1 cellular context compared by ENCODE assay signal in the genomic region with DNA sequence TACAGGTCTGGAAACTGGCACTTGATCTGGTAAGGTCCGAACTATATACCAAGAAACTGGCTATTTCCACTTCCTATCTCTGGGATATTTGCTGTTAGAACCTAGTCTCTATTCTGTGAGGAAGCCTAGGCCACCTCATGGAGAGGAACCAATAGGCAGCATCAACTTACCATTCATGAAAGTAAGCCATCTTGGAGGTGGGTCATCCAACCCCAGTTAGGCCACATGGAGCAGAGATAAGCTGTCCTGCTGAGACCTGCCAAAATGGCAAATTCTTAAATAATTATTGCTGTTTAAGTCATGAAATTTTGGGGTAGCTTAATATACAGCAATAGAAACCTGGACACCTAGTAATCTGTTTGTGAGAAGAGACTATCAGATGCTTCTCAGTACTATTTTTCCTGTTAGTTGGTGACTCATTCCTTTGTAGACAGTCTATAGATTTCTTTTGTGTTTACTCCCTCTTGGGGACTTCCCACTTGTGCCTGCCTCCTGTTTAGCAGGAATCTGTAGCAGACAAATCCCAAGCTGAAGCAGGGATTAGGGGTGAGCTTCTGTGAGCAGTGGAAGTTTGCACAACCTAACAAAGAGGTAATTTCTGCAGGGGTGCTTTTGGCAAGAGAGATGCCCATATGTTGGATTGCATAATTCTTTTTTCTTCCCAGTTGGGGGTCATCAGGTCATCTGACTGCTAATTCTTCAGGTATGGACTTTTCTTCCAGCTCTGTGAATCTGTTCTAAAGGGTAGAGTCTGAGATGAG.
TF ChIP-seq lines count a peak whose summit lies in the region.

No MANE protein-coding gene starts in this region.

TF ChIP-seq in HepG2, 621 proteins besides CTCF, POLR2A, EP300 and RAD21 (continues in another document):
- TF ChIP-seq HMG20B (CRISPR knock-in tag; conservative IDR thresholded peaks at IDR 0.05) = no peak
- no peak for TF ChIP-seq CREB1 (IDR thresholded peaks at IDR 0.05)
- TF ChIP-seq CREB1 (CRISPR knock-in tag; IDR thresholded peaks at IDR 0.05) = 0 out of 2 replicates have a peak, but pooled peaks have one; percentile 35
- TF ChIP-seq, protein P1, sequence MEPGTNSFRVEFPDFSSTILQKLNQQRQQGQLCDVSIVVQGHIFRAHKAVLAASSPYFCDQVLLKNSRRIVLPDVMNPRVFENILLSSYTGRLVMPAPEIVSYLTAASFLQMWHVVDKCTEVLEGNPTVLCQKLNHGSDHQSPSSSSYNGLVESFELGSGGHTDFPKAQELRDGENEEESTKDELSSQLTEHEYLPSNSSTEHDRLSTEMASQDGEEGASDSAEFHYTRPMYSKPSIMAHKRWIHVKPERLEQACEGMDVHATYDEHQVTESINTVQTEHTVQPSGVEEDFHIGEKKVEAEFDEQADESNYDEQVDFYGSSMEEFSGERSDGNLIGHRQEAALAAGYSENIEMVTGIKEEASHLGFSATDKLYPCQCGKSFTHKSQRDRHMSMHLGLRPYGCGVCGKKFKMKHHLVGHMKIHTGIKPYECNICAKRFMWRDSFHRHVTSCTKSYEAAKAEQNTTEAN (CRISPR knock-in tag; conservative IDR thresholded peaks at IDR 0.05) = no peak
- TF ChIP-seq, protein P2, sequence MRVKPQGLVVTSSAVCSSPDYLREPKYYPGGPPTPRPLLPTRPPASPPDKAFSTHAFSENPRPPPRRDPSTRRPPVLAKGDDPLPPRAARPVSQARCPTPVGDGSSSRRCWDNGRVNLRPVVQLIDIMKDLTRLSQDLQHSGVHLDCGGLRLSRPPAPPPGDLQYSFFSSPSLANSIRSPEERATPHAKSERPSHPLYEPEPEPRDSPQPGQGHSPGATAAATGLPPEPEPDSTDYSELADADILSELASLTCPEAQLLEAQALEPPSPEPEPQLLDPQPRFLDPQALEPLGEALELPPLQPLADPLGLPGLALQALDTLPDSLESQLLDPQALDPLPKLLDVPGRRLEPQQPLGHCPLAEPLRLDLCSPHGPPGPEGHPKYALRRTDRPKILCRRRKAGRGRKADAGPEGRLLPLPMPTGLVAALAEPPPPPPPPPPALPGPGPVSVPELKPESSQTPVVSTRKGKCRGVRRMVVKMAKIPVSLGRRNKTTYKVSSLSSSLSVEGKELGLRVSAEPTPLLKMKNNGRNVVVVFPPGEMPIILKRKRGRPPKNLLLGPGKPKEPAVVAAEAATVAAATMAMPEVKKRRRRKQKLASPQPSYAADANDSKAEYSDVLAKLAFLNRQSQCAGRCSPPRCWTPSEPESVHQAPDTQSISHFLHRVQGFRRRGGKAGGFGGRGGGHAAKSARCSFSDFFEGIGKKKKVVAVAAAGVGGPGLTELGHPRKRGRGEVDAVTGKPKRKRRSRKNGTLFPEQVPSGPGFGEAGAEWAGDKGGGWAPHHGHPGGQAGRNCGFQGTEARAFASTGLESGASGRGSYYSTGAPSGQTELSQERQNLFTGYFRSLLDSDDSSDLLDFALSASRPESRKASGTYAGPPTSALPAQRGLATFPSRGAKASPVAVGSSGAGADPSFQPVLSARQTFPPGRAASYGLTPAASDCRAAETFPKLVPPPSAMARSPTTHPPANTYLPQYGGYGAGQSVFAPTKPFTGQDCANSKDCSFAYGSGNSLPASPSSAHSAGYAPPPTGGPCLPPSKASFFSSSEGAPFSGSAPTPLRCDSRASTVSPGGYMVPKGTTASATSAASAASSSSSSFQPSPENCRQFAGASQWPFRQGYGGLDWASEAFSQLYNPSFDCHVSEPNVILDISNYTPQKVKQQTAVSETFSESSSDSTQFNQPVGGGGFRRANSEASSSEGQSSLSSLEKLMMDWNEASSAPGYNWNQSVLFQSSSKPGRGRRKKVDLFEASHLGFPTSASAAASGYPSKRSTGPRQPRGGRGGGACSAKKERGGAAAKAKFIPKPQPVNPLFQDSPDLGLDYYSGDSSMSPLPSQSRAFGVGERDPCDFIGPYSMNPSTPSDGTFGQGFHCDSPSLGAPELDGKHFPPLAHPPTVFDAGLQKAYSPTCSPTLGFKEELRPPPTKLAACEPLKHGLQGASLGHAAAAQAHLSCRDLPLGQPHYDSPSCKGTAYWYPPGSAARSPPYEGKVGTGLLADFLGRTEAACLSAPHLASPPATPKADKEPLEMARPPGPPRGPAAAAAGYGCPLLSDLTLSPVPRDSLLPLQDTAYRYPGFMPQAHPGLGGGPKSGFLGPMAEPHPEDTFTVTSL (CRISPR knock-in tag; IDR thresholded peaks at IDR 0.05; ENCODE audit: borderline replicate concordance) = peak; percentile 78; the same call in 1 of the 2 replicates
- no peak for TF ChIP-seq RFX1 (IDR thresholded peaks at IDR 0.05)
- TF ChIP-seq FOSL1 (CRISPR knock-in tag; IDR thresholded peaks at IDR 0.05; ENCODE audit: borderline replicate concordance) = no peak
- TF ChIP-seq ARHGAP35 (CRISPR knock-in tag; IDR thresholded peaks at IDR 0.05; ENCODE audit: borderline replicate concordance) = no peak
- TF ChIP-seq, protein P3, sequence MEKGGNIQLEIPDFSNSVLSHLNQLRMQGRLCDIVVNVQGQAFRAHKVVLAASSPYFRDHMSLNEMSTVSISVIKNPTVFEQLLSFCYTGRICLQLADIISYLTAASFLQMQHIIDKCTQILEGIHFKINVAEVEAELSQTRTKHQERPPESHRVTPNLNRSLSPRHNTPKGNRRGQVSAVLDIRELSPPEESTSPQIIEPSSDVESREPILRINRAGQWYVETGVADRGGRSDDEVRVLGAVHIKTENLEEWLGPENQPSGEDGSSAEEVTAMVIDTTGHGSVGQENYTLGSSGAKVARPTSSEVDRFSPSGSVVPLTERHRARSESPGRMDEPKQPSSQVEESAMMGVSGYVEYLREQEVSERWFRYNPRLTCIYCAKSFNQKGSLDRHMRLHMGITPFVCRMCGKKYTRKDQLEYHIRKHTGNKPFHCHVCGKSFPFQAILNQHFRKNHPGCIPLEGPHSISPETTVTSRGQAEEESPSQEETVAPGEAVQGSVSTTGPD (CRISPR knock-in tag; IDR thresholded peaks at IDR 0.05) = no peak
- TF ChIP-seq SOX6 (IDR thresholded peaks at IDR 0.05) = no peak
- peak; percentile 49; the same call in 1 of the 2 replicates for TF ChIP-seq SOX6 (CRISPR knock-in tag; IDR thresholded peaks at IDR 0.05)
- TF ChIP-seq, protein P4, sequence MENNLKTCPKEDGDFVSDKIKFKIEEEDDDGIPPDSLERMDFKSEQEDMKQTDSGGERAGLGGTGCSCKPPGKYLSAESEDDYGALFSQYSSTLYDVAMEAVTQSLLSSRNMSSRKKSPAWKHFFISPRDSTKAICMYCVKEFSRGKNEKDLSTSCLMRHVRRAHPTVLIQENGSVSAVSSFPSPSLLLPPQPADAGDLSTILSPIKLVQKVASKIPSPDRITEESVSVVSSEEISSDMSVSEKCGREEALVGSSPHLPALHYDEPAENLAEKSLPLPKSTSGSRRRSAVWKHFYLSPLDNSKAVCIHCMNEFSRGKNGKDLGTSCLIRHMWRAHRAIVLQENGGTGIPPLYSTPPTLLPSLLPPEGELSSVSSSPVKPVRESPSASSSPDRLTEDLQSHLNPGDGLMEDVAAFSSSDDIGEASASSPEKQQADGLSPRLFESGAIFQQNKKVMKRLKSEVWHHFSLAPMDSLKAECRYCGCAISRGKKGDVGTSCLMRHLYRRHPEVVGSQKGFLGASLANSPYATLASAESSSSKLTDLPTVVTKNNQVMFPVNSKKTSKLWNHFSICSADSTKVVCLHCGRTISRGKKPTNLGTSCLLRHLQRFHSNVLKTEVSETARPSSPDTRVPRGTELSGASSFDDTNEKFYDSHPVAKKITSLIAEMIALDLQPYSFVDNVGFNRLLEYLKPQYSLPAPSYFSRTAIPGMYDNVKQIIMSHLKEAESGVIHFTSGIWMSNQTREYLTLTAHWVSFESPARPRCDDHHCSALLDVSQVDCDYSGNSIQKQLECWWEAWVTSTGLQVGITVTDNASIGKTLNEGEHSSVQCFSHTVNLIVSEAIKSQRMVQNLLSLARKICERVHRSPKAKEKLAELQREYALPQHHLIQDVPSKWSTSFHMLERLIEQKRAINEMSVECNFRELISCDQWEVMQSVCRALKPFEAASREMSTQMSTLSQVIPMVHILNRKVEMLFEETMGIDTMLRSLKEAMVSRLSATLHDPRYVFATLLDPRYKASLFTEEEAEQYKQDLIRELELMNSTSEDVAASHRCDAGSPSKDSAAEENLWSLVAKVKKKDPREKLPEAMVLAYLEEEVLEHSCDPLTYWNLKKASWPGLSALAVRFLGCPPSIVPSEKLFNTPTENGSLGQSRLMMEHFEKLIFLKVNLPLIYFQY (CRISPR knock-in tag; IDR thresholded peaks at IDR 0.05; ENCODE audit: borderline replicate concordance) = no peak
- TF ChIP-seq, protein P5, sequence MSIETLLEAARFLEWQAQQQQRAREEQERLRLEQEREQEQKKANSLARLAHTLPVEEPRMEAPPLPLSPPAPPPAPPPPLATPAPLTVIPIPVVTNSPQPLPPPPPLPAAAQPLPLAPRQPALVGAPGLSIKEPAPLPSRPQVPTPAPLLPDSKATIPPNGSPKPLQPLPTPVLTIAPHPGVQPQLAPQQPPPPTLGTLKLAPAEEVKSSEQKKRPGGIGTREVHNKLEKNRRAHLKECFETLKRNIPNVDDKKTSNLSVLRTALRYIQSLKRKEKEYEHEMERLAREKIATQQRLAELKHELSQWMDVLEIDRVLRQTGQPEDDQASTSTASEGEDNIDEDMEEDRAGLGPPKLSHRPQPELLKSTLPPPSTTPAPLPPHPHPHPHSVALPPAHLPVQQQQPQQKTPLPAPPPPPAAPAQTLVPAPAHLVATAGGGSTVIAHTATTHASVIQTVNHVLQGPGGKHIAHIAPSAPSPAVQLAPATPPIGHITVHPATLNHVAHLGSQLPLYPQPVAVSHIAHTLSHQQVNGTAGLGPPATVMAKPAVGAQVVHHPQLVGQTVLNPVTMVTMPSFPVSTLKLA (IDR thresholded peaks at IDR 0.05) = no peak
- no peak for TF ChIP-seq ZNF749 (CRISPR knock-in tag; IDR thresholded peaks at IDR 0.05; ENCODE audit: borderline replicate concordance)
- TF ChIP-seq, protein P6, sequence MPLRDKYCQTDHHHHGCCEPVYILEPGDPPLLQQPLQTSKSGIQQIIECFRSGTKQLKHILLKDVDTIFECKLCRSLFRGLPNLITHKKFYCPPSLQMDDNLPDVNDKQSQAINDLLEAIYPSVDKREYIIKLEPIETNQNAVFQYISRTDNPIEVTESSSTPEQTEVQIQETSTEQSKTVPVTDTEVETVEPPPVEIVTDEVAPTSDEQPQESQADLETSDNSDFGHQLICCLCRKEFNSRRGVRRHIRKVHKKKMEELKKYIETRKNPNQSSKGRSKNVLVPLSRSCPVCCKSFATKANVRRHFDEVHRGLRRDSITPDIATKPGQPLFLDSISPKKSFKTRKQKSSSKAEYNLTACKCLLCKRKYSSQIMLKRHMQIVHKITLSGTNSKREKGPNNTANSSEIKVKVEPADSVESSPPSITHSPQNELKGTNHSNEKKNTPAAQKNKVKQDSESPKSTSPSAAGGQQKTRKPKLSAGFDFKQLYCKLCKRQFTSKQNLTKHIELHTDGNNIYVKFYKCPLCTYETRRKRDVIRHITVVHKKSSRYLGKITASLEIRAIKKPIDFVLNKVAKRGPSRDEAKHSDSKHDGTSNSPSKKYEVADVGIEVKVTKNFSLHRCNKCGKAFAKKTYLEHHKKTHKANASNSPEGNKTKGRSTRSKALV (CRISPR knock-in tag; IDR thresholded peaks at IDR 0.05) = no peak
- no peak for TF ChIP-seq KDM2A (CRISPR knock-in tag; IDR thresholded peaks at IDR 0.05; ENCODE audit: borderline replicate concordance, low read depth)
- TF ChIP-seq MBD4 (IDR thresholded peaks at IDR 0.05; ENCODE audit: borderline replicate concordance, low read length) = no peak; the same call in 1 of the 2 replicates
- no peak for TF ChIP-seq KLF13 (CRISPR knock-in tag; IDR thresholded peaks at IDR 0.05)
- TF ChIP-seq GATAD2A (CRISPR knock-in tag; IDR thresholded peaks at IDR 0.05) = 0 out of 2 replicates have a peak, but pooled peaks have one; percentile 12
- TF ChIP-seq FOXA3 (CRISPR knock-in tag; IDR thresholded peaks at IDR 0.05) = peak; percentile 44; the same call in 1 of the 2 replicates
- TF ChIP-seq DPF2 (CRISPR knock-in tag; IDR thresholded peaks at IDR 0.05; ENCODE audit: borderline replicate concordance, low read depth) = peak; percentile 33; the same call in 1 of the 2 replicates
- 0 out of 2 replicates have a peak, but pooled peaks have one; percentile 14 for TF ChIP-seq JUNB (CRISPR knock-in tag; IDR thresholded peaks at IDR 0.05; ENCODE audit: borderline replicate concordance)
- no peak for TF ChIP-seq SRSF9 (IDR thresholded peaks at IDR 0.05; ENCODE audit: borderline replicate concordance, insufficient read depth, low read depth, low read length, poor library complexity, severe bottlenecking)
- TF ChIP-seq NR2F1 (CRISPR knock-in tag; IDR thresholded peaks at IDR 0.05) = 0 out of 4 replicates have a peak, but pooled peaks of 1 of the 2 experiments have one; percentile 23
- peak; percentile 37; the same call in 1 of the 2 replicates for TF ChIP-seq RARA (CRISPR knock-in tag; IDR thresholded peaks at IDR 0.05)
- TF ChIP-seq HNF4A (CRISPR knock-in tag; IDR thresholded peaks at IDR 0.05) = no peak
- TF ChIP-seq SATB2 (CRISPR knock-in tag; IDR thresholded peaks at IDR 0.05) = no peak
- TF ChIP-seq, protein P7, sequence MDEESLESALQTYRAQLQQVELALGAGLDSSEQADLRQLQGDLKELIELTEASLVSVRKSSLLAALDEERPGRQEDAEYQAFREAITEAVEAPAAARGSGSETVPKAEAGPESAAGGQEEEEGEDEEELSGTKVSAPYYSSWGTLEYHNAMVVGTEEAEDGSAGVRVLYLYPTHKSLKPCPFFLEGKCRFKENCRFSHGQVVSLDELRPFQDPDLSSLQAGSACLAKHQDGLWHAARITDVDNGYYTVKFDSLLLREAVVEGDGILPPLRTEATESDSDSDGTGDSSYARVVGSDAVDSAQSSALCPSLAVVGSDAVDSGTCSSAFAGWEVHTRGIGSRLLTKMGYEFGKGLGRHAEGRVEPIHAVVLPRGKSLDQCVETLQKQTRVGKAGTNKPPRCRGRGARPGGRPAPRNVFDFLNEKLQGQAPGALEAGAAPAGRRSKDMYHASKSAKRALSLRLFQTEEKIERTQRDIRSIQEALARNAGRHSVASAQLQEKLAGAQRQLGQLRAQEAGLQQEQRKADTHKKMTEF (CRISPR knock-in tag; IDR thresholded peaks at IDR 0.05) = no peak
- peak; percentile 72 for TF ChIP-seq ZSCAN25 (CRISPR knock-in tag; IDR thresholded peaks at IDR 0.05)
- TF ChIP-seq CEBPG (CRISPR knock-in tag; IDR thresholded peaks at IDR 0.05) = 0 out of 2 replicates have a peak, but pooled peaks have one; percentile 14
- TF ChIP-seq NR2F6 (IDR thresholded peaks at IDR 0.05) = peak; percentile 60
- TF ChIP-seq NR2F6 (CRISPR knock-in tag; IDR thresholded peaks at IDR 0.05) = 0 out of 2 replicates have a peak, but pooled peaks have one; percentile 27
- no peak for TF ChIP-seq ZNF773 (CRISPR knock-in tag; IDR thresholded peaks at IDR 0.05; ENCODE audit: borderline replicate concordance)
- TF ChIP-seq ZNF557 (CRISPR knock-in tag; IDR thresholded peaks at IDR 0.05) = no peak
- TF ChIP-seq, protein P8, sequence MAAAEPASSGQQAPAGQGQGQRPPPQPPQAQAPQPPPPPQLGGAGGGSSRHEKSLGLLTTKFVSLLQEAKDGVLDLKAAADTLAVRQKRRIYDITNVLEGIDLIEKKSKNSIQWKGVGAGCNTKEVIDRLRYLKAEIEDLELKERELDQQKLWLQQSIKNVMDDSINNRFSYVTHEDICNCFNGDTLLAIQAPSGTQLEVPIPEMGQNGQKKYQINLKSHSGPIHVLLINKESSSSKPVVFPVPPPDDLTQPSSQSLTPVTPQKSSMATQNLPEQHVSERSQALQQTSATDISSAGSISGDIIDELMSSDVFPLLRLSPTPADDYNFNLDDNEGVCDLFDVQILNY (CRISPR knock-in tag; conservative IDR thresholded peaks at IDR 0.05) = no peak
- no peak for TF ChIP-seq HNF4G (IDR thresholded peaks at IDR 0.05; ENCODE audit: borderline replicate concordance, low read depth, low read length)
- TF ChIP-seq HNF4G (CRISPR knock-in tag; IDR thresholded peaks at IDR 0.05; ENCODE audit: borderline replicate concordance, low read depth) = no peak
- no peak for TF ChIP-seq MAFK (conservative IDR thresholded peaks at IDR 0.05 in 1 of 2, IDR thresholded peaks at IDR 0.05 in 1 of 2; ENCODE audit: low read length in 2 of 2)
- TF ChIP-seq ZNF530 (CRISPR knock-in tag; IDR thresholded peaks at IDR 0.05; ENCODE audit: low read depth) = no peak
- TF ChIP-seq FOXP1 (IDR thresholded peaks at IDR 0.05) = no peak
- peak; percentile 38; the same call in 1 of the 2 replicates for TF ChIP-seq FOXP1 (CRISPR knock-in tag; IDR thresholded peaks at IDR 0.05)
